In genomic region chr21:14686466-14687276, GRCh38 we compare ENCODE assay signal across 9 cellular contexts.
DNase-seq lines count a peak whose midpoint lies in the region; ATAC-seq, FAIRE-seq and TF ChIP-seq lines count a peak whose summit lies in the region.
"Had no signal": no experiment of that assay in that cellular context is flagged by ENCODE, and none has a peak within 500 bp of the region (broad histone marks: within the 10 kb centered on the region; RNA-seq: fewer than 3 reads in every experiment).

No MANE protein-coding gene starts in this region.

- SMC1A ChIA-PET in GM12878 (lab: Charles Lee; ENCODE audit: uncharacterized antibody, unreplicated experiment): interaction anchor here (0.6 to 7.6 kb wide), 38 partner anchors 10 to 304 kb away, joined by 3 to 84 read pairs (median 6); partner anchors contain the start of gene HSPA13

- in situ Hi-C loops in GM12878 (cut with MboI): loop anchor here (5.0 kb wide), 1 partner anchor 154 kb away; no protein-coding TSS in a partner anchor

- no peaks in the 10 kb centered on the region for H3K27me3 ChIP-seq in GM12878 (replicated peaks in 1 of 2; ENCODE audit: control insufficient read depth in 2 of 2, insufficient read depth in 2 of 2, low read length in 1 of 2)

- no peaks in the 10 kb centered on the region for H3K36me3 ChIP-seq in GM12878 (ENCODE audit: control insufficient read depth in 2 of 2, insufficient read depth in 2 of 2, low read length in 1 of 2)

- peak; percentile 45 for ATAC-seq in GM19468 (IDR thresholded peaks at IDR 0.05; ENCODE audit: extremely low read depth, unreplicated experiment)
- ATAC-seq in HG03378 (IDR thresholded peaks at IDR 0.05; ENCODE audit: unreplicated experiment): peak; percentile 59
- ATAC-seq in GM12878: peak; percentile 70

- POLR2A ChIA-PET in GM12878 (lab: Charles Lee): interaction anchor here (1.1 to 2.8 kb wide), 8 partner anchors 11 to 234 kb away, joined by 3 to 16 read pairs (median 6); no protein-coding TSS in a partner anchor

- RAD21 ChIA-PET in GM12878 (lab: Charles Lee; ENCODE audit: unreplicated experiment): interaction anchor here (0.8 to 6.0 kb wide), 31 partner anchors 12 to 234 kb away, joined by 3 to 91 read pairs (median 6); no protein-coding TSS in a partner anchor

- intact Hi-C loops in GM12878 (cut with micrococcal nuclease; ENCODE audit: unreplicated experiment): loop anchor here (1.0 to 10.0 kb wide), 7 partner anchors 50 to 234 kb away; partner anchors contain the start of gene SAMSN1

- DNase-seq in GM10266 (ENCODE audit: extremely low spot score) (peak; percentile 37), GM12878 (ENCODE audit: low read depth, low spot score) (peak; percentile 86), ecto neural progenitor cell (ENCODE audit: low spot score) (no peak), NCI-H2081 (lab: John Stamatoyannopoulos, UW) (no peak), foreskin melanocyte (no peak)
- no peak for DNase-seq in activated CD4-positive, alpha-beta T cell treated with anti-CD3 and anti-CD28 coated beads for 4 hours

- no TSS peak for BruUV-seq in GM12878 (replicated peaks; lab: Mats Ljungman, UMichigan)

- H3K79me2 ChIP-seq in GM12878 (ENCODE audit: control insufficient read depth, insufficient read depth, low read length): no peaks in the 10 kb centered on the region

- no peak; the same call in 1 of the 2 replicates for TF ChIP-seq RAD21 in GM12878 (IDR thresholded peaks at IDR 0.05; ENCODE audit: insufficient read depth, low read depth, low read length)

- H3K9me3 ChIP-seq in GM12878 (replicated peaks; ENCODE audit: control insufficient read depth, insufficient read depth, low read length): no peaks in the 10 kb centered on the region; the same call in 2 of the 3 replicates

- peak overlapping the region; percentile 88 for H3K27ac ChIP-seq in GM12878 (ENCODE audit: control insufficient read depth, insufficient read depth)
- H3K27ac ChIP-seq: epithelial cell of prostate had no signal

- peak; percentile 33 to 50; a peak in 2 of 4 replicates for TF ChIP-seq EP300 in GM12878 (IDR thresholded peaks at IDR 0.05; ENCODE audit: borderline replicate concordance in 1 of 2, control insufficient read depth in 1 of 2, low read depth in 2 of 2, low read length in 2 of 2)

- H3K4me3 ChIP-seq in GM12878: peak overlapping the region; percentile 26; the same call in 1 of the 2 replicates

- no peak overlapping the region for H2AFZ ChIP-seq in GM12878 (ENCODE audit: control insufficient read depth, low read depth, low read length)

- CTCF ChIA-PET in GM12878 (lab: Yijun Ruan, JAX): interaction anchor here (0.6 to 3.5 kb wide), 13 partner anchors 10 to 796 kb away, joined by 3 to 29 read pairs (median 3); no protein-coding TSS in a partner anchor

- 1% methylated on average over 8 of the region's 8 CpGs for WGBS in GM12878 (ENCODE audit: insufficient coverage, insufficient replicate concordance, low lambda C conversion rate, missing lambda C conversion rate)

- H3K4me2 ChIP-seq in GM12878 (ENCODE audit: control insufficient read depth, insufficient read depth): peak overlapping the region; percentile 78

- H3K9ac ChIP-seq in GM12878 (ENCODE audit: control insufficient read depth, insufficient read depth, low read length): peak overlapping the region; percentile 37; the same call in 1 of the 2 replicates

- H4K20me1 ChIP-seq in GM12878 (ENCODE audit: control insufficient read depth, insufficient read depth): no peaks in the 10 kb centered on the region

- TF ChIP-seq CTCF in GM10266 (IDR thresholded peaks at IDR 0.05; ENCODE audit: control insufficient read depth, insufficient read depth, low read depth, missing control alignments): no peak
- no peak for TF ChIP-seq CTCF in GM12878 (IDR thresholded peaks at IDR 0.05 in 2 of 3, conservative IDR thresholded peaks at IDR 0.05 in 1 of 3; ENCODE audit: control insufficient read depth in 2 of 3, extremely low read depth in 1 of 3, insufficient read depth in 1 of 3, low read depth in 3 of 3, low read length in 3 of 3)

- peak; percentile 93 for FAIRE-seq in GM12878 (lab: Jason Lieb, UNC)

- peaks cover 57% of the 10 kb centered on the region for H3K4me1 ChIP-seq in GM12878 (ENCODE audit: control insufficient read depth, insufficient read depth, low read length)

- no peak for TF ChIP-seq POLR2A in GM12878 (IDR thresholded peaks at IDR 0.05; ENCODE audit: low read depth, low read length)

TF ChIP-seq in GM12878, 131 proteins besides CTCF, POLR2A, EP300 and RAD21 (continues in another document):
- TF ChIP-seq, protein P1, sequence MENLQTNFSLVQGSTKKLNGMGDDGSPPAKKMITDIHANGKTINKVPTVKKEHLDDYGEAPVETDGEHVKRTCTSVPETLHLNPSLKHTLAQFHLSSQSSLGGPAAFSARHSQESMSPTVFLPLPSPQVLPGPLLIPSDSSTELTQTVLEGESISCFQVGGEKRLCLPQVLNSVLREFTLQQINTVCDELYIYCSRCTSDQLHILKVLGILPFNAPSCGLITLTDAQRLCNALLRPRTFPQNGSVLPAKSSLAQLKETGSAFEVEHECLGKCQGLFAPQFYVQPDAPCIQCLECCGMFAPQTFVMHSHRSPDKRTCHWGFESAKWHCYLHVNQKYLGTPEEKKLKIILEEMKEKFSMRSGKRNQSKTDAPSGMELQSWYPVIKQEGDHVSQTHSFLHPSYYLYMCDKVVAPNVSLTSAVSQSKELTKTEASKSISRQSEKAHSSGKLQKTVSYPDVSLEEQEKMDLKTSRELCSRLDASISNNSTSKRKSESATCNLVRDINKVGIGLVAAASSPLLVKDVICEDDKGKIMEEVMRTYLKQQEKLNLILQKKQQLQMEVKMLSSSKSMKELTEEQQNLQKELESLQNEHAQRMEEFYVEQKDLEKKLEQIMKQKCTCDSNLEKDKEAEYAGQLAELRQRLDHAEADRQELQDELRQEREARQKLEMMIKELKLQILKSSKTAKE (IDR thresholded peaks at IDR 0.05; ENCODE audit: low read depth, poor library complexity, severe bottlenecking): peak; percentile 94
- no peak for TF ChIP-seq EZH2 (IDR thresholded peaks at IDR 0.05; ENCODE audit: borderline replicate concordance, control insufficient read depth, low read depth, low read length)
- peak; percentile 58; the same call in 1 of the 2 replicates for TF ChIP-seq IKZF1 (conservative IDR thresholded peaks at IDR 0.05)
- peak; percentile 32 for TF ChIP-seq SP1 (IDR thresholded peaks at IDR 0.05; ENCODE audit: low read depth, low read length)
- peak; percentile 69; the same call in 1 of the 2 replicates for TF ChIP-seq CHD4 (IDR thresholded peaks at IDR 0.05)
- peak; percentile 46; the same call in 1 of the 2 replicates for TF ChIP-seq ZNF687 (IDR thresholded peaks at IDR 0.05)
- no peak for TF ChIP-seq PAX8 (IDR thresholded peaks at IDR 0.05)
- peak; percentile 9; the same call in 1 of the 3 replicates for TF ChIP-seq POU2F2 (IDR thresholded peaks at IDR 0.05; ENCODE audit: borderline replicate concordance, low read depth, low read length)
- no peak for TF ChIP-seq TARDBP (IDR thresholded peaks at IDR 0.05; ENCODE audit: borderline replicate concordance)
- TF ChIP-seq RUNX3 (IDR thresholded peaks at IDR 0.05; ENCODE audit: low read length): peak; percentile 85
- no peak for TF ChIP-seq CBX3 (IDR thresholded peaks at IDR 0.05; ENCODE audit: borderline replicate concordance, low read depth)
- TF ChIP-seq SMARCA5 (IDR thresholded peaks at IDR 0.05): peak; percentile 31; the same call in 1 of the 2 replicates
- no peak for TF ChIP-seq YBX1 (IDR thresholded peaks at IDR 0.05)
- no peak for TF ChIP-seq ZZZ3 (IDR thresholded peaks at IDR 0.05; ENCODE audit: control insufficient read depth, insufficient read length, low read depth)
- peak; percentile 79; the same call in 1 of the 2 replicates for TF ChIP-seq NFIC (IDR thresholded peaks at IDR 0.05; ENCODE audit: low read depth, low read length)
- no peak; the same call in 1 of the 2 replicates for TF ChIP-seq JUNB (IDR thresholded peaks at IDR 0.05)
- no peak for TF ChIP-seq TCF3 (IDR thresholded peaks at IDR 0.05; ENCODE audit: borderline replicate concordance, insufficient read depth, low read depth, low read length)
- no peak for TF ChIP-seq KAT2A (conservative IDR thresholded peaks at IDR 0.05; ENCODE audit: control insufficient read depth, low read depth, low read length)
- peak; percentile 7 to 45; a peak in 1 of 4 replicates for TF ChIP-seq CEBPB (IDR thresholded peaks at IDR 0.05; ENCODE audit: borderline replicate concordance in 1 of 2, low read depth in 2 of 2, low read length in 2 of 2)

Comparison
In these comparisons a context has a peak if more than half of its experiments do, and no peak if none do; other contexts are left out.
1. DNase-seq: peak in GM10266 (single experiment) and GM12878 (single experiment); none in ecto neural progenitor cell (single experiment), NCI-H2081 (0 of 2), foreskin melanocyte (single experiment) and activated CD4-positive, alpha-beta T cell treated with anti-CD3 and anti-CD28 coated beads for 4 hours (0 of 2).
2. Peak in every context shown above with its lines, with median percentiles within 50 percentile points of each other: ATAC-seq.